ENCODE assay signal across 8 cellular contexts in genomic region chr9:134025606-134026541, GRCh38. TPM values are rescaled to one million over a fixed set of nuclear protein-coding genes. Genes with fewer than 3 reads are reported as not detected.
DNase-seq lines count a peak whose midpoint lies in the region; ATAC-seq and TF ChIP-seq lines count a peak whose summit lies in the region.

No MANE protein-coding gene starts in this region.

- no peaks in the 10 kb centered on the region for H3K27me3 Mint-ChIP-seq in activated T-cell treated with anti-CD3 and anti-CD28 coated beads, Interleukin-2, amount 50 U/mL, for 4 hours (ENCODE audit: low read depth)

- no peaks in the 10 kb centered on the region for H3K9me3 ChIP-seq in A673 (ENCODE audit: low read depth, low read length, poor library complexity, severe bottlenecking)
- no peaks in the 10 kb centered on the region for H3K9me3 ChIP-seq in neural cell (ENCODE audit: low read length)

- TF ChIP-seq RAD21 in neural cell (conservative IDR thresholded peaks at IDR 0.05): peak; percentile 40

- peak overlapping the region; percentile 62 for H3K4me2 ChIP-seq in neural cell (ENCODE audit: low read length)

- intact Hi-C loops in A673 (cut with micrococcal nuclease; ENCODE audit: unreplicated experiment): no loop called here

- TF ChIP-seq CTCF in A673 (conservative IDR thresholded peaks at IDR 0.05; ENCODE audit: low read depth, low read length): peak; percentile 38; the same call in 1 of the 2 replicates
- peak; percentile 8 for TF ChIP-seq CTCF in fibroblast of mammary gland (conservative IDR thresholded peaks at IDR 0.05; ENCODE audit: control insufficient read depth, insufficient read depth, low read depth, low read length)
- TF ChIP-seq CTCF in neural cell (IDR thresholded peaks at IDR 0.05; ENCODE audit: poor library complexity, severe bottlenecking): peak; percentile 61

- POLR2A ChIA-PET in A673 (lab: Charles Lee; ENCODE audit: low non-redundant PET): no interaction called here

- no peaks in the 10 kb centered on the region for H3K9me2 ChIP-seq in neural cell (ENCODE audit: insufficient read depth, low read length)

- H3F3A ChIP-seq in neural cell (ENCODE audit: insufficient read depth, low read length, poor library complexity, severe bottlenecking): no peaks in the 10 kb centered on the region

- H3K36me3 ChIP-seq in A673 (ENCODE audit: insufficient read depth, low read length, poor library complexity, severe bottlenecking) (peaks cover 8% of the 10 kb centered on the region), neural cell (ENCODE audit: insufficient read depth, low read length) (no peaks in the 10 kb centered on the region)

- H3K9ac ChIP-seq in neural cell (ENCODE audit: low read length): peak overlapping the region; percentile 83

- BruUV-seq in A673 (replicated peaks; lab: Mats Ljungman, UMichigan): no TSS peak

- peak; percentile 68 for DNase-seq in A673 (ENCODE audit: low spot score)
- peak; percentile 25 for DNase-seq in NOMO-1 treated with dmso at 0.1 percent for 144 hours (lab: John Stamatoyannopoulos, UW; ENCODE audit: unreplicated experiment)
- peak; percentile 20 for DNase-seq in activated T-cell treated with anti-CD3 and anti-CD28 coated beads, Interleukin-2, amount 50 U/mL, for 4 hours
- peak; percentile 33 for DNase-seq in fibroblast of mammary gland (ENCODE audit: low read depth)

- peak overlapping the region; percentile 63 for H3K27ac ChIP-seq in A673 (ENCODE audit: low read depth, low read length, poor library complexity, severe bottlenecking)
- peak overlapping the region; percentile 80 for H3K27ac ChIP-seq in neural cell (ENCODE audit: low read length)
- peak overlapping the region; percentile 72 for H3K27ac ChIP-seq in temporal lobe (ENCODE audit: low read depth, low read length)

- H2AFZ ChIP-seq in neural cell (ENCODE audit: low read depth, low read length): peak overlapping the region; percentile 69

- TF ChIP-seq EP300 in neural cell (conservative IDR thresholded peaks at IDR 0.05; ENCODE audit: poor library complexity, severe bottlenecking): no peak

- H4K20me1 ChIP-seq in neural cell (ENCODE audit: insufficient read depth): no peaks in the 10 kb centered on the region

- H3K27me3 ChIP-seq in A673 (replicated peaks; ENCODE audit: insufficient read depth, low read depth, low read length, poor library complexity) (no peaks in the 10 kb centered on the region), neural cell (ENCODE audit: insufficient read depth, low read depth, low read length) (no peaks in the 10 kb centered on the region)

- H3K4me1 Mint-ChIP-seq in activated T-cell treated with anti-CD3 and anti-CD28 coated beads, Interleukin-2, amount 50 U/mL, for 4 hours (ENCODE audit: low read depth): peaks cover 10% of the 10 kb centered on the region

- peaks cover 7% of the 10 kb centered on the region for H3K36me3 Mint-ChIP-seq in activated T-cell treated with anti-CD3 and anti-CD28 coated beads, Interleukin-2, amount 50 U/mL, for 4 hours (ENCODE audit: insufficient read depth)

- ATAC-seq in GM18502 (IDR thresholded peaks at IDR 0.05; ENCODE audit: poor library complexity, unreplicated experiment) (peak; percentile 47), HG02981 (IDR thresholded peaks at IDR 0.05; ENCODE audit: unreplicated experiment) (peak; percentile 34)
- peak; percentile 57 to 65 for ATAC-seq in activated T-cell treated with anti-CD3 and anti-CD28 coated beads, Interleukin-2, amount 50 U/mL, for 4 hours

- CTCF ChIA-PET in A673 (lab: Charles Lee): interaction anchor here (0.6 kb wide), 1 partner anchor 243 kb away, joined by 7 read pairs; no protein-coding TSS in a partner anchor

- H3K4me3 Mint-ChIP-seq in activated T-cell treated with anti-CD3 and anti-CD28 coated beads, Interleukin-2, amount 50 U/mL, for 4 hours: peak overlapping the region; percentile 79

- H3K79me2 ChIP-seq in neural cell (replicated peaks; ENCODE audit: insufficient read depth, low read length): peaks cover 12% of the 10 kb centered on the region

- H3K4me1 ChIP-seq in A673 (ENCODE audit: insufficient read depth, low read length, poor library complexity, severe bottlenecking): no peaks in the 10 kb centered on the region

- H3K9me3 Mint-ChIP-seq in activated T-cell treated with anti-CD3 and anti-CD28 coated beads, Interleukin-2, amount 50 U/mL, for 4 hours: no peaks in the 10 kb centered on the region

- H3K4me3 ChIP-seq in A673 (ENCODE audit: low read depth, low read length, poor library complexity, severe bottlenecking) (peak overlapping the region; percentile 92), fibroblast of mammary gland (ENCODE audit: control insufficient read depth, low read depth, low read length) (peak overlapping the region; percentile 75), neural cell (ENCODE audit: low read length) (peak overlapping the region; percentile 89)

TF ChIP-seq in neural cell, 6 proteins besides CTCF, POLR2A, EP300 and RAD21:
- TF ChIP-seq EZH2 (IDR thresholded peaks at IDR 0.05; ENCODE audit: borderline replicate concordance, insufficient read depth, low read length, poor library complexity, severe bottlenecking) (no peak), TAF1 (IDR thresholded peaks at IDR 0.05; ENCODE audit: low read depth) (peak; percentile 58), MXI1 (conservative IDR thresholded peaks at IDR 0.05; ENCODE audit: poor library complexity, severe bottlenecking) (peak; percentile 58), SMC3 (conservative IDR thresholded peaks at IDR 0.05; ENCODE audit: poor library complexity) (peak; percentile 55), POLR2AphosphoS5 (IDR thresholded peaks at IDR 0.05) (peak; percentile 6)
- TF ChIP-seq, protein P1, sequence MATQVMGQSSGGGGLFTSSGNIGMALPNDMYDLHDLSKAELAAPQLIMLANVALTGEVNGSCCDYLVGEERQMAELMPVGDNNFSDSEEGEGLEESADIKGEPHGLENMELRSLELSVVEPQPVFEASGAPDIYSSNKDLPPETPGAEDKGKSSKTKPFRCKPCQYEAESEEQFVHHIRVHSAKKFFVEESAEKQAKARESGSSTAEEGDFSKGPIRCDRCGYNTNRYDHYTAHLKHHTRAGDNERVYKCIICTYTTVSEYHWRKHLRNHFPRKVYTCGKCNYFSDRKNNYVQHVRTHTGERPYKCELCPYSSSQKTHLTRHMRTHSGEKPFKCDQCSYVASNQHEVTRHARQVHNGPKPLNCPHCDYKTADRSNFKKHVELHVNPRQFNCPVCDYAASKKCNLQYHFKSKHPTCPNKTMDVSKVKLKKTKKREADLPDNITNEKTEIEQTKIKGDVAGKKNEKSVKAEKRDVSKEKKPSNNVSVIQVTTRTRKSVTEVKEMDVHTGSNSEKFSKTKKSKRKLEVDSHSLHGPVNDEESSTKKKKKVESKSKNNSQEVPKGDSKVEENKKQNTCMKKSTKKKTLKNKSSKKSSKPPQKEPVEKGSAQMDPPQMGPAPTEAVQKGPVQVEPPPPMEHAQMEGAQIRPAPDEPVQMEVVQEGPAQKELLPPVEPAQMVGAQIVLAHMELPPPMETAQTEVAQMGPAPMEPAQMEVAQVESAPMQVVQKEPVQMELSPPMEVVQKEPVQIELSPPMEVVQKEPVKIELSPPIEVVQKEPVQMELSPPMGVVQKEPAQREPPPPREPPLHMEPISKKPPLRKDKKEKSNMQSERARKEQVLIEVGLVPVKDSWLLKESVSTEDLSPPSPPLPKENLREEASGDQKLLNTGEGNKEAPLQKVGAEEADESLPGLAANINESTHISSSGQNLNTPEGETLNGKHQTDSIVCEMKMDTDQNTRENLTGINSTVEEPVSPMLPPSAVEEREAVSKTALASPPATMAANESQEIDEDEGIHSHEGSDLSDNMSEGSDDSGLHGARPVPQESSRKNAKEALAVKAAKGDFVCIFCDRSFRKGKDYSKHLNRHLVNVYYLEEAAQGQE (IDR thresholded peaks at IDR 0.05; ENCODE audit: borderline replicate concordance): no peak

RNA-seq across cellular contexts. Expression of gene BRD3OS, which starts 0.6 kb away (rescaled TPM):
- total RNA-seq in A673 (2021): 13.5 and 22.2 TPM in 2 replicates
- 10 to 100 TPM; 11.9 to 15.5 (median 13.9) TPM for total RNA-seq in activated T-cell treated with anti-CD3 and anti-CD28 coated beads, Interleukin-2, amount 50 U/mL, for 4 hours
- polyA plus RNA-seq in neural cell: 49.5 and 55.7 TPM in 2 replicates
- polyA minus RNA-seq in neural cell: 36.0 and 38.0 TPM in 2 replicates
- 18.9 TPM for total RNA-seq in temporal lobe

RNA-seq across cellular contexts. Expression of gene VAV2, which starts 33.8 kb away (rescaled TPM):
- total RNA-seq in A673 (2021): 16.4 and 18.0 TPM in 2 replicates
- total RNA-seq in activated T-cell treated with anti-CD3 and anti-CD28 coated beads, Interleukin-2, amount 50 U/mL, for 4 hours: 1 to 10 TPM; 2.7 to 3.7 (median 3.2) TPM
- polyA plus RNA-seq in neural cell: 35.2 and 41.1 TPM in 2 replicates
- polyA minus RNA-seq in neural cell: 33.7 and 34.1 TPM in 2 replicates
- 39.1 TPM for total RNA-seq in temporal lobe

RNA-seq across cellular contexts. Expression of gene BRD3, which starts 42.0 kb away (rescaled TPM):
- 61.6 and 72.7 TPM in 2 replicates for total RNA-seq in A673 (2021)
- total RNA-seq in activated T-cell treated with anti-CD3 and anti-CD28 coated beads, Interleukin-2, amount 50 U/mL, for 4 hours: 10 to 100 TPM; 29.3 to 38.2 (median 32.4) TPM
- polyA plus RNA-seq in neural cell: 17.6 and 27.3 TPM in 2 replicates
- polyA minus RNA-seq in neural cell: 25.1 and 33.9 TPM in 2 replicates
- total RNA-seq in temporal lobe: 29.0 TPM

Comparison
In these comparisons a context has a peak if more than half of its experiments do, and no peak if none do; other contexts are left out.
1. Peak in every context shown above with its lines: DNase-seq, ATAC-seq, H3K4me3 ChIP-seq and H3K27ac ChIP-seq.
2. CTCF ChIP-seq: peak in every context shown above with its lines; median percentile 61 in neural cell; 38 in A673; 8 in fibroblast of mammary gland.